Comparison of ENCODE assay signal across 9 cellular contexts in the genomic region with DNA sequence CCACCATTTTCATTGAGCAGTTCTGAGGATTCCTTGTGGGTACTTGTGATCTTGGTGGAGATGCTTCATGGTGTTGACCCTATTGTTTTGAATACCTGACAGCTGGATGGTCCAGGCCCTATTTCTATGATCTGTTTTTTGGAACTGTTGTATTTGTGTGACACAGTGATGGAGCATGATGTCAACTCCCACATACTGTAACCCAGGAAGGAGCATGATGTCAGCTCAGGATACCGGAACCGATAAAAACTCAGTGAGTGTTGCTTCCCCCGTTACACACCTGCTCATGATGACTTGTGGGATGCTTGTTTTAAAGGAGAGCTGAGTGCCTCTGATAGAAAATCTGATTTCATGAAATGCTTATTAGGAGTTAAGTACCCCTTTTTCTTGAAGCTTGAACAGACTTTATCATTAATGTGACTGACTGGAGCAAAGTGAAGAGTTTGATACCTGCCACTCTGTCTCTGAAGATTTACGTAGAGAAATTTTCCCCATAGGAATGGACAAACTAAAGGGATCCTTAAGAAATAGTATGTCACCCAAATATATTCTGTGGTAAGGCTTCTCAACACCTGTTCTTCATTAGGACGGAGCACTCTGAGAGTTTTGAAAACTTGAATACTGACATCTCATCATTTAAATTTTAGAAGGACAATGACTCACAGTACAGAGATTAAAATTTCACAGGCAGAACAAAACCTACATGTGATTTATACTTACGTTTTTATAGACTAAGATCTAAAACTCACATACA. TPM values are rescaled to one million over a fixed set of nuclear protein-coding genes. Genes with fewer than 3 reads are reported as not detected.
DNase-seq lines count a peak whose midpoint lies in the region; TF ChIP-seq lines count a peak whose summit lies in the region.
"Had no signal": no experiment of that assay in that cellular context is flagged by ENCODE, and none has a peak within 500 bp of the region (broad histone marks: within the 10 kb centered on the region; RNA-seq: fewer than 3 reads in every experiment).

No MANE protein-coding gene starts in this region.

- no peaks in the 10 kb centered on the region for H3K27me3 Mint-ChIP-seq in activated naive CD4-positive, alpha-beta T cell treated with anti-CD3 and anti-CD28 coated beads, Interleukin-2, amount 10 ng/mL, durations not matched to agents 7 days and 5 days
- H3K27me3 Mint-ChIP-seq in mesothelial cell of epicardium (ENCODE audit: low read depth), result no peaks in the 10 kb centered on the region
- no peaks in the 10 kb centered on the region for H3K27me3 Mint-ChIP-seq in type B pancreatic cell

- in situ Hi-C loops in brain microvascular endothelial cell (cut with HindIII; ENCODE audit: low pct_ligation_motif_present, low sequenced_read_pairs), result no loop called here

- no peak for TF ChIP-seq CTCF in brain microvascular endothelial cell (IDR thresholded peaks at IDR 0.05; ENCODE audit: low read depth, low read length, missing control alignments)
- no peak for TF ChIP-seq CTCF in mesothelial cell of epicardium (IDR thresholded peaks at IDR 0.05; ENCODE audit: unreplicated experiment)
- TF ChIP-seq CTCF in type B pancreatic cell (conservative IDR thresholded peaks at IDR 0.05), result no peak

- no peak overlapping the region for H3K4me3 ChIP-seq in brain microvascular endothelial cell (ENCODE audit: low read depth, low read length)

- no peak for TF ChIP-seq POLR2A in erythroblast (IDR thresholded peaks at IDR 0.05; ENCODE audit: low read length)

- H3K4me3 Mint-ChIP-seq in activated naive CD4-positive, alpha-beta T cell treated with anti-CD3 and anti-CD28 coated beads, Interleukin-2, amount 10 ng/mL, durations not matched to agents 7 days and 5 days, result peak overlapping the region; percentile 43
- no peak overlapping the region for H3K4me3 Mint-ChIP-seq in mesothelial cell of epicardium
- H3K4me3 Mint-ChIP-seq in type B pancreatic cell, result no peak overlapping the region

- H3K27ac Mint-ChIP-seq in activated naive CD4-positive, alpha-beta T cell treated with anti-CD3 and anti-CD28 coated beads, Interleukin-2, amount 10 ng/mL, durations not matched to agents 7 days and 5 days, result peak overlapping the region; percentile 98
- H3K27ac Mint-ChIP-seq in mesothelial cell of epicardium (peak overlapping the region; percentile 99), type B pancreatic cell (peak overlapping the region; percentile 52)

- CTCF ChIA-PET in activated naive CD4-positive, alpha-beta T cell treated with anti-CD3 and anti-CD28 coated beads, Interleukin-2, amount 10 ng/mL, durations not matched to agents 7 days and 5 days (lab: Charles Lee), result interaction anchor here (0.9 to 1.6 kb wide), 5 partner anchors 23 to 182 kb away, joined by 3 to 4 read pairs (median 4); partner anchors contain the start of gene PXYLP1

- H3K36me3 ChIP-seq in brain microvascular endothelial cell (replicated peaks), result peaks cover 72% of the 10 kb centered on the region

- peak; percentile 33 for DNase-seq in activated naive CD4-positive, alpha-beta T cell treated with anti-CD3 and anti-CD28 coated beads, Interleukin-2, amount 10 ng/mL, durations not matched to agents 7 days and 5 days
- no peak for DNase-seq in activated naive CD4-positive, alpha-beta T cell (lab: John Stamatoyannopoulos, UW)
- DNase-seq in brain microvascular endothelial cell (no peak), mesothelial cell of epicardium (ENCODE audit: low spot score in 2 of 2, unreplicated experiment in 2 of 2) (no peak), type B pancreatic cell (ENCODE audit: extremely low spot score, unreplicated experiment) (no peak), NAMALWA (ENCODE audit: low spot score) (no peak), NCI-H1417 treated with DMSO at 0.1 percent for 48 hours (lab: John Stamatoyannopoulos, UW) (no peak), erythroblast (lab: John Stamatoyannopoulos, UW) (no peak)
- DNase-seq: NCI-H510A treated with DMSO at 0.1 percent for 48 hours had no signal

- peaks cover 52% of the 10 kb centered on the region for H3K36me3 Mint-ChIP-seq in activated naive CD4-positive, alpha-beta T cell treated with anti-CD3 and anti-CD28 coated beads, Interleukin-2, amount 10 ng/mL, durations not matched to agents 7 days and 5 days
- H3K36me3 Mint-ChIP-seq in mesothelial cell of epicardium (peaks cover 32% of the 10 kb centered on the region), type B pancreatic cell (peaks cover 32% of the 10 kb centered on the region)

- H3K27me3 ChIP-seq in brain microvascular endothelial cell (replicated peaks), result no peaks in the 10 kb centered on the region

- no peaks in the 10 kb centered on the region for H3K9me3 Mint-ChIP-seq in activated naive CD4-positive, alpha-beta T cell treated with anti-CD3 and anti-CD28 coated beads, Interleukin-2, amount 10 ng/mL, durations not matched to agents 7 days and 5 days
- H3K9me3 Mint-ChIP-seq in mesothelial cell of epicardium, result no peaks in the 10 kb centered on the region
- H3K9me3 Mint-ChIP-seq in type B pancreatic cell, result no peaks in the 10 kb centered on the region

- H3K27ac ChIP-seq in brain microvascular endothelial cell, result peak overlapping the region; percentile 95

- peaks cover 61% of the 10 kb centered on the region for H3K4me1 Mint-ChIP-seq in activated naive CD4-positive, alpha-beta T cell treated with anti-CD3 and anti-CD28 coated beads, Interleukin-2, amount 10 ng/mL, durations not matched to agents 7 days and 5 days
- H3K4me1 Mint-ChIP-seq in mesothelial cell of epicardium (peaks cover 57% of the 10 kb centered on the region), type B pancreatic cell (ENCODE audit: unreplicated experiment) (peaks cover 62% of the 10 kb centered on the region)

RNA-seq across cellular contexts. Expression of gene ZBTB38, which starts 45.3 kb away (rescaled TPM):
- total RNA-seq in mesothelial cell of epicardium, result 44.4 to 46.7 TPM (median 46.3 TPM) in 3 replicates
- total RNA-seq in type B pancreatic cell (ENCODE audit: low replicate concordance), result 29.4 and 35.4 TPM in 2 replicates
